27 cellular contexts compared by ENCODE assay signal in genomic region chr11:45362636-45363035, GRCh38.
"Had no signal": no experiment of that assay in that cellular context is flagged by ENCODE, and none has a peak within 500 bp of the region (broad histone marks: within the 10 kb centered on the region; RNA-seq: fewer than 3 reads in every experiment).

No MANE protein-coding gene starts in this region.

- H3K4me3 Mint-ChIP-seq: activated CD8-positive, alpha-beta T cell treated with anti-CD3 and anti-CD28 coated beads for 36 hours; activated naive CD4-positive, alpha-beta T cell treated with anti-CD3 and anti-CD28 coated beads, Interleukin-2, amount 50 U/mL, for 24 hours; activated naive CD8-positive, alpha-beta T cell treated with anti-CD3 and anti-CD28 coated beads, Interleukin-2, amount 50 U/mL, for 24 hours; brain; central memory CD8-positive, alpha-beta T cell; IgD-negative memory B cell had no signal

- H3K36me3 Mint-ChIP-seq: brain, IgD-negative memory B cell had no signal

- H3K4me1 ChIP-seq: ascending aorta, Peyer's patch, SJCRH30 had no signal

- H3K27me3 Mint-ChIP-seq: brain had no signal

- H3K9ac ChIP-seq: KMS-11, SK-N-SH had no signal

- H3K4me2 ChIP-seq: KMS-11, SK-N-SH had no signal

- H3K9me3 Mint-ChIP-seq: activated CD8-positive, alpha-beta T cell treated with anti-CD3 and anti-CD28 coated beads for 36 hours; activated naive CD4-positive, alpha-beta T cell treated with anti-CD3 and anti-CD28 coated beads, Interleukin-2, amount 50 U/mL, for 24 hours; activated naive CD8-positive, alpha-beta T cell treated with anti-CD3 and anti-CD28 coated beads, Interleukin-2, amount 50 U/mL, for 24 hours; central memory CD8-positive, alpha-beta T cell had no signal

- DNase-seq: activated CD4-positive, alpha-beta T cell treated with anti-CD3 and anti-CD28 coated beads for 4 hours; activated CD8-positive, alpha-beta memory T cell treated with anti-CD3 and anti-CD28 coated beads, Interleukin-2, amount 50 U/mL, for 48 hours; activated CD8-positive, alpha-beta T cell treated with anti-CD3 and anti-CD28 coated beads for 36 hours; activated naive CD4-positive, alpha-beta T cell; activated naive CD8-positive, alpha-beta T cell treated with anti-CD3 and anti-CD28 coated beads, Interleukin-2, amount 50 U/mL, for 24 hours; activated T-cell treated with anti-CD3 and anti-CD28 coated beads, Interleukin-2, amount 50 U/mL, for 1 hour; amniotic stem cell; cortex of kidney; MM.1S; NCI-H1417 treated with DMSO at 0.1 percent for 48 hours; NCI-H1694; NCI-H2081; NCI-H345; NCI-H526; NCI-H82; Peyer's patch; Right ventricle myocardium superior; SJCRH30; SK-N-SH; T-helper 1 cell had no signal

- H3K27ac Mint-ChIP-seq: activated CD8-positive, alpha-beta T cell treated with anti-CD3 and anti-CD28 coated beads for 36 hours; activated naive CD4-positive, alpha-beta T cell treated with anti-CD3 and anti-CD28 coated beads, Interleukin-2, amount 50 U/mL, for 24 hours; activated naive CD8-positive, alpha-beta T cell treated with anti-CD3 and anti-CD28 coated beads, Interleukin-2, amount 50 U/mL, for 24 hours; brain had no signal

- H3K36me3 ChIP-seq: ascending aorta, Peyer's patch, SJCRH30 had no signal

- H3K27ac ChIP-seq: ascending aorta, KMS-11, Peyer's patch, RWPE1, SJCRH30 had no signal

- H3K27me3 ChIP-seq: ascending aorta, Peyer's patch had no signal

- H3K4me3 ChIP-seq: ascending aorta, Peyer's patch, SJCRH30 had no signal

- H3K4me1 Mint-ChIP-seq: activated naive CD8-positive, alpha-beta T cell treated with anti-CD3 and anti-CD28 coated beads, Interleukin-2, amount 50 U/mL, for 24 hours; central memory CD8-positive, alpha-beta T cell had no signal

- H3K9me3 ChIP-seq: ascending aorta, Peyer's patch, SJCRH30, SK-N-SH had no signal
